26 cellular contexts compared by ENCODE assay signal in genomic region chr15:82315519-82316246, GRCh38. TPM values are rescaled to one million over a fixed set of nuclear protein-coding genes. Genes with fewer than 3 reads are reported as not detected.
DNase-seq lines count a peak whose midpoint lies in the region; ATAC-seq and TF ChIP-seq lines count a peak whose summit lies in the region.
"Had no signal": no experiment of that assay in that cellular context is flagged by ENCODE, and none has a peak within 500 bp of the region (broad histone marks: within the 10 kb centered on the region; RNA-seq: fewer than 3 reads in every experiment).

No MANE protein-coding gene starts in this region.

- no peaks in the 10 kb centered on the region for H3K27me3 Mint-ChIP-seq in activated CD4-positive, alpha-beta T cell treated with anti-CD3 and anti-CD28 coated beads for 36 hours
- H3K27me3 Mint-ChIP-seq: dendritic cell treated with granulocyte-macrophage colony-stimulating factor and Interleukin-4, amounts not matched to agents 40 ng/mL and 50 ng/mL, for 4 days; stimulated activated naive CD8-positive, alpha-beta T cell treated with anti-CD3 and anti-CD28 coated beads, Interleukin-15, amount 100 ng/mL, for 72 hours had no signal

- no peak for ATAC-seq in activated CD4-positive, alpha-beta T cell treated with anti-CD3 and anti-CD28 coated beads for 36 hours
- ATAC-seq in stimulated activated effector memory CD8-positive, alpha-beta T cell treated with anti-CD3 and anti-CD28 coated beads, Interleukin-12 subunit alpha, Interleukin-12 subunit beta, amount 100 ng/mL, for 72 hours, result no peak
- no peak for ATAC-seq in SK-N-SH treated with all-trans-retinoic acid at 6 μM for 48 hours
- ATAC-seq in GM21381 (IDR thresholded peaks at IDR 0.05; ENCODE audit: unreplicated experiment), result no peak
- ATAC-seq: esophagus mucosa; lower lobe of right lung; natural killer cell; PC-3; stimulated activated naive CD8-positive, alpha-beta T cell treated with anti-CD3 and anti-CD28 coated beads, Interleukin-15, amount 100 ng/mL, for 72 hours had no signal

- intact Hi-C loops in activated CD4-positive, alpha-beta T cell treated with anti-CD3 and anti-CD28 coated beads for 36 hours (cut with DNase I, micrococcal nuclease), result no loop called here

- DNase-seq in activated CD4-positive, alpha-beta T cell treated with anti-CD3 and anti-CD28 coated beads for 36 hours, result peak; percentile 0
- no peak for DNase-seq in activated CD4-positive, alpha-beta T cell treated with anti-CD3 and anti-CD28 coated beads for 4 hours
- DNase-seq in cerebellum (ENCODE audit: low spot score) (peak; percentile 30), islet precursor cell (peak; percentile 34), kidney tubule cell (ENCODE audit: low spot score) (no peak)
- DNase-seq in stimulated activated effector memory CD8-positive, alpha-beta T cell treated with anti-CD3 and anti-CD28 coated beads, Interleukin-12 subunit alpha, Interleukin-12 subunit beta, amount 100 ng/mL, for 72 hours (ENCODE audit: low spot score in 2 of 2), result no peak
- DNase-seq: activated CD4-positive, alpha-beta T cell treated with anti-CD3 and anti-CD28 coated beads, Interleukin-2, amount 10 ng/mL, durations not matched to agents 24 days and 14 days; Calu3; CD4-positive, CD25-positive, alpha-beta regulatory T cell; DND-41; GOT3; lower lobe of right lung; natural killer cell; NCI-H146; NCI-H510A; occipital lobe; PC-3; small intestine; stimulated activated naive CD8-positive, alpha-beta T cell treated with anti-CD3 and anti-CD28 coated beads, Interleukin-15, amount 100 ng/mL, for 72 hours; uterus had no signal

- H3K4me3 Mint-ChIP-seq in activated CD4-positive, alpha-beta T cell treated with anti-CD3 and anti-CD28 coated beads for 36 hours, result no peak overlapping the region
- no peak overlapping the region for H3K4me3 Mint-ChIP-seq in stimulated activated effector memory CD8-positive, alpha-beta T cell treated with anti-CD3 and anti-CD28 coated beads, Interleukin-12 subunit alpha, Interleukin-12 subunit beta, amount 100 ng/mL, for 72 hours
- H3K4me3 Mint-ChIP-seq: activated CD4-positive, alpha-beta T cell treated with anti-CD3 and anti-CD28 coated beads, Interleukin-2, amount 10 ng/mL, durations not matched to agents 24 days and 14 days; CD4-positive, CD25-positive, alpha-beta regulatory T cell; dendritic cell treated with granulocyte-macrophage colony-stimulating factor and Interleukin-4, amounts not matched to agents 40 ng/mL and 50 ng/mL, for 4 days; natural killer cell; stimulated activated naive CD8-positive, alpha-beta T cell treated with anti-CD3 and anti-CD28 coated beads, Interleukin-15, amount 100 ng/mL, for 72 hours had no signal

- POLR2A ChIA-PET in activated CD4-positive, alpha-beta T cell treated with anti-CD3 and anti-CD28 coated beads for 36 hours (lab: Charles Lee), result no interaction called here

- CTCF ChIA-PET in activated CD4-positive, alpha-beta T cell treated with anti-CD3 and anti-CD28 coated beads for 36 hours (lab: Charles Lee), result no interaction called here

- H3K9me3 Mint-ChIP-seq in activated CD4-positive, alpha-beta T cell treated with anti-CD3 and anti-CD28 coated beads for 36 hours (ENCODE audit: low read depth), result no peaks in the 10 kb centered on the region
- peaks cover 6% of the 10 kb centered on the region for H3K9me3 Mint-ChIP-seq in stimulated activated effector memory CD8-positive, alpha-beta T cell treated with anti-CD3 and anti-CD28 coated beads, Interleukin-12 subunit alpha, Interleukin-12 subunit beta, amount 100 ng/mL, for 72 hours
- H3K9me3 Mint-ChIP-seq: activated CD4-positive, alpha-beta T cell treated with anti-CD3 and anti-CD28 coated beads, Interleukin-2, amount 10 ng/mL, durations not matched to agents 24 days and 14 days had no signal

- H3K4me1 Mint-ChIP-seq in activated CD4-positive, alpha-beta T cell treated with anti-CD3 and anti-CD28 coated beads for 36 hours, result no peaks in the 10 kb centered on the region
- no peaks in the 10 kb centered on the region for H3K4me1 Mint-ChIP-seq in stimulated activated effector memory CD8-positive, alpha-beta T cell treated with anti-CD3 and anti-CD28 coated beads, Interleukin-12 subunit alpha, Interleukin-12 subunit beta, amount 100 ng/mL, for 72 hours
- H3K4me1 Mint-ChIP-seq: activated CD4-positive, alpha-beta T cell treated with anti-CD3 and anti-CD28 coated beads, Interleukin-2, amount 10 ng/mL, durations not matched to agents 24 days and 14 days; CD4-positive, CD25-positive, alpha-beta regulatory T cell; natural killer cell; stimulated activated naive CD8-positive, alpha-beta T cell treated with anti-CD3 and anti-CD28 coated beads, Interleukin-15, amount 100 ng/mL, for 72 hours had no signal

- H3K27ac Mint-ChIP-seq in activated CD4-positive, alpha-beta T cell treated with anti-CD3 and anti-CD28 coated beads for 36 hours, result no peak overlapping the region
- H3K27ac Mint-ChIP-seq in stimulated activated effector memory CD8-positive, alpha-beta T cell treated with anti-CD3 and anti-CD28 coated beads, Interleukin-12 subunit alpha, Interleukin-12 subunit beta, amount 100 ng/mL, for 72 hours, result peak overlapping the region; percentile 71
- H3K27ac Mint-ChIP-seq: activated CD4-positive, alpha-beta T cell treated with anti-CD3 and anti-CD28 coated beads, Interleukin-2, amount 10 ng/mL, durations not matched to agents 24 days and 14 days; CD4-positive, CD25-positive, alpha-beta regulatory T cell; dendritic cell treated with granulocyte-macrophage colony-stimulating factor and Interleukin-4, amounts not matched to agents 40 ng/mL and 50 ng/mL, for 4 days; natural killer cell had no signal

- H3K36me3 Mint-ChIP-seq in activated CD4-positive, alpha-beta T cell treated with anti-CD3 and anti-CD28 coated beads for 36 hours (ENCODE audit: low read depth), result peaks cover under 1% of the 10 kb centered on the region
- no peaks in the 10 kb centered on the region for H3K36me3 Mint-ChIP-seq in stimulated activated effector memory CD8-positive, alpha-beta T cell treated with anti-CD3 and anti-CD28 coated beads, Interleukin-12 subunit alpha, Interleukin-12 subunit beta, amount 100 ng/mL, for 72 hours
- H3K36me3 Mint-ChIP-seq: CD4-positive, CD25-positive, alpha-beta regulatory T cell had no signal

TF ChIP-seq in SK-N-SH treated with all-trans-retinoic acid at 6 μM for 48 hours, 23 proteins besides CTCF, POLR2A, EP300 and RAD21:
- TF ChIP-seq BACH2 (CRISPR knock-in tag; IDR thresholded peaks at IDR 0.05; ENCODE audit: borderline replicate concordance), result no peak
- TF ChIP-seq POU6F1 (CRISPR knock-in tag; IDR thresholded peaks at IDR 0.05; ENCODE audit: borderline replicate concordance, low read depth), result no peak

RNA-seq across cellular contexts. Expression of gene GOLGA6L10, which starts 33.6 kb away (rescaled TPM):
- total RNA-seq in activated CD4-positive, alpha-beta T cell treated with anti-CD3 and anti-CD28 coated beads for 36 hours, result 1 to 10 TPM in 1 of 2 experiments, under 1 TPM in 1; 0.97 to 1.6 TPM
- total RNA-seq in cerebellum, result 6.4 TPM

RNA-seq across cellular contexts. Expression of gene SAXO2, which starts 53.1 kb away (rescaled TPM):
- total RNA-seq in activated CD4-positive, alpha-beta T cell treated with anti-CD3 and anti-CD28 coated beads for 36 hours, result 1 to 10 TPM; 4.4 to 6.9 TPM
- 13.8 TPM for total RNA-seq in cerebellum
- total RNA-seq: ascending aorta; CD4-positive, CD25-positive, alpha-beta regulatory T cell; thoracic aorta had no signal

RNA-seq across cellular contexts. Expression of gene EFL1, which starts 53.1 kb away (rescaled TPM):
- 10 to 100 TPM; 25.0 to 30.2 TPM for total RNA-seq in activated CD4-positive, alpha-beta T cell treated with anti-CD3 and anti-CD28 coated beads for 36 hours
- total RNA-seq in cerebellum, result 25.2 TPM

Comparison
In these comparisons a context has a peak if more than half of its experiments do, and no peak if none do; other contexts are left out.
1. DNase-seq: peak in activated CD4-positive, alpha-beta T cell treated with anti-CD3 and anti-CD28 coated beads for 36 hours (single experiment), cerebellum (single experiment) and islet precursor cell (single experiment); none in activated CD4-positive, alpha-beta T cell treated with anti-CD3 and anti-CD28 coated beads for 4 hours (0 of 2), stimulated activated effector memory CD8-positive, alpha-beta T cell treated with anti-CD3 and anti-CD28 coated beads, Interleukin-12 subunit alpha, Interleukin-12 subunit beta, amount 100 ng/mL, for 72 hours (0 of 2) and kidney tubule cell (single experiment).